ENCODE assay signal across 7 cellular contexts in the genomic region with DNA sequence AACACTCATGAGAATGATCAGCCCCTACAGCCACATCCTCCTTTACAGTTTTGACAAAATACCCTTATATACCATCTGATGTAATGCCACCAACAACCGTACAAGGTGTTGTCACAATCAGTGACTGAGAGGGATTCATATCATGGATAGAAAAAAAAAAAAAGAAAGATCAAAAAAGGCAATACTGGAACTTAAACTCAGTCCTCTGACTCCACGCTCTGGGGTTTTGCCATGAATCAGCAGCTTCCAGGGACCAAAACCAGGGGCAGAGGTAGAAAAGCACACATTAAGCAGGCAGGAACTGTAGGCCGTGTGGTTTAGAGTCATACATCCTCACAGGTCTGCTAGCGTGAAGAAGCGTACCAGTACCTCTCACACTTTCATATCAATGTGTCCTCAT. TPM values are rescaled to one million over a fixed set of nuclear protein-coding genes. Genes with fewer than 3 reads are reported as not detected.
DNase-seq lines count a peak whose midpoint lies in the region; ATAC-seq and TF ChIP-seq lines count a peak whose summit lies in the region.
"Not testable (repeated sequence)": the region's sequence is repeated elsewhere in the genome, so short reads cannot be mapped to it uniquely, and the experiment has no call there.
"Had no signal": no experiment of that assay in that cellular context is flagged by ENCODE, and none has a peak within 500 bp of the region (broad histone marks: within the 10 kb centered on the region; RNA-seq: fewer than 3 reads in every experiment).

No MANE protein-coding gene starts in this region.

- CTCF ChIA-PET in WTC11 (lab: Charles Lee); activated CD8-positive, alpha-beta T cell treated with anti-CD3 and anti-CD28 coated beads for 36 hours (lab: Charles Lee); activated naive CD4-positive, alpha-beta T cell treated with anti-CD3 and anti-CD28 coated beads for 36 hours (lab: Charles Lee): not testable (repeated sequence)

- not testable (repeated sequence) for H3K4me3 ChIP-seq in epithelial cell of esophagus (ENCODE audit: low read length)

- POLR2A ChIA-PET in WTC11 (lab: Charles Lee); activated CD8-positive, alpha-beta T cell treated with anti-CD3 and anti-CD28 coated beads for 36 hours (lab: Charles Lee): not testable (repeated sequence)

- not testable (repeated sequence) for H3K4me1 Mint-ChIP-seq in WTC11; activated CD8-positive, alpha-beta T cell treated with anti-CD3 and anti-CD28 coated beads for 36 hours (ENCODE audit: low read depth); activated naive CD4-positive, alpha-beta T cell treated with anti-CD3 and anti-CD28 coated beads for 36 hours (ENCODE audit: low read depth); osteocyte (ENCODE audit: unreplicated experiment)

- not testable (repeated sequence) for H3K27me3 Mint-ChIP-seq in WTC11 (ENCODE audit: low read depth); activated CD8-positive, alpha-beta T cell treated with anti-CD3 and anti-CD28 coated beads for 36 hours; activated naive CD4-positive, alpha-beta T cell treated with anti-CD3 and anti-CD28 coated beads for 36 hours (ENCODE audit: low read depth); osteocyte (ENCODE audit: unreplicated experiment)

- H3K4me3 Mint-ChIP-seq in WTC11; activated CD8-positive, alpha-beta T cell treated with anti-CD3 and anti-CD28 coated beads for 36 hours; activated naive CD4-positive, alpha-beta T cell treated with anti-CD3 and anti-CD28 coated beads for 36 hours; osteocyte (ENCODE audit: unreplicated experiment): not testable (repeated sequence)

- not testable (repeated sequence) for H3K36me3 Mint-ChIP-seq in WTC11; activated CD8-positive, alpha-beta T cell treated with anti-CD3 and anti-CD28 coated beads for 36 hours (ENCODE audit: low read depth); activated naive CD4-positive, alpha-beta T cell treated with anti-CD3 and anti-CD28 coated beads for 36 hours (ENCODE audit: low read depth); osteocyte (ENCODE audit: unreplicated experiment)

- H3K9me3 Mint-ChIP-seq in WTC11; activated CD8-positive, alpha-beta T cell treated with anti-CD3 and anti-CD28 coated beads for 36 hours; activated naive CD4-positive, alpha-beta T cell treated with anti-CD3 and anti-CD28 coated beads for 36 hours; osteocyte (ENCODE audit: unreplicated experiment): not testable (repeated sequence)

- in situ Hi-C loops in GM13976 (cut with MboI; ENCODE audit: low sequenced_read_pairs, unreplicated experiment): not testable (repeated sequence)

- DNase-seq in GM13976 (ENCODE audit: low spot score) (peak; percentile 12), epithelial cell of esophagus (ENCODE audit: low read depth) (peak; percentile 7), osteocyte (ENCODE audit: extremely low spot score, unreplicated experiment) (peak; percentile 38)
- not testable (repeated sequence) for DNase-seq in WTC11 (ENCODE audit: low spot score)
- peak; percentile 41 for DNase-seq in activated CD8-positive, alpha-beta T cell treated with anti-CD3 and anti-CD28 coated beads for 36 hours
- DNase-seq in activated naive CD4-positive, alpha-beta T cell treated with anti-CD3 and anti-CD28 coated beads for 36 hours: peak; percentile 44

- not testable (repeated sequence) for TF ChIP-seq CTCF in GM13976 (IDR thresholded peaks at IDR 0.05; ENCODE audit: borderline replicate concordance, control extremely low read depth, extremely low read depth, insufficient read depth, missing control alignments); WTC11 (IDR thresholded peaks at IDR 0.05); activated CD8-positive, alpha-beta T cell treated with anti-CD3 and anti-CD28 coated beads for 36 hours (IDR thresholded peaks at IDR 0.05); epithelial cell of esophagus (IDR thresholded peaks at IDR 0.05; ENCODE audit: insufficient read depth, low read depth, low read length, missing control alignments); osteocyte (IDR thresholded peaks at IDR 0.05)

- H3K27ac Mint-ChIP-seq in WTC11: 0 out of 2 replicates have a peak overlapping the region, but pooled peaks have one; percentile 6
- not testable (repeated sequence) for H3K27ac Mint-ChIP-seq in activated CD8-positive, alpha-beta T cell treated with anti-CD3 and anti-CD28 coated beads for 36 hours; activated naive CD4-positive, alpha-beta T cell treated with anti-CD3 and anti-CD28 coated beads for 36 hours; osteocyte (ENCODE audit: unreplicated experiment)

- intact Hi-C loops in activated CD8-positive, alpha-beta T cell treated with anti-CD3 and anti-CD28 coated beads for 36 hours (cut with micrococcal nuclease); activated naive CD4-positive, alpha-beta T cell treated with anti-CD3 and anti-CD28 coated beads for 36 hours (cut with micrococcal nuclease): not testable (repeated sequence)

- not testable (repeated sequence) for ATAC-seq in WTC11; activated CD8-positive, alpha-beta T cell treated with anti-CD3 and anti-CD28 coated beads for 36 hours

RNA-seq across cellular contexts. Expression of a gene that starts 1.6 kb away (rescaled TPM):
- total RNA-seq in WTC11 (2021) (5.1 to 7.7 TPM (median 5.8 TPM) in 3 replicates), osteocyte (1.6 and 2.9 TPM in 2 replicates)
- total RNA-seq in activated CD8-positive, alpha-beta T cell treated with anti-CD3 and anti-CD28 coated beads for 36 hours: 1 to 10 TPM; 2.5 to 3.0 TPM
- total RNA-seq in activated naive CD4-positive, alpha-beta T cell treated with anti-CD3 and anti-CD28 coated beads for 36 hours: 1 to 10 TPM in 1 of 2 experiments, under 1 TPM in 1; 0.96 to 1.4 TPM
- total RNA-seq: HT-29 had no signal
